In the genomic region with DNA sequence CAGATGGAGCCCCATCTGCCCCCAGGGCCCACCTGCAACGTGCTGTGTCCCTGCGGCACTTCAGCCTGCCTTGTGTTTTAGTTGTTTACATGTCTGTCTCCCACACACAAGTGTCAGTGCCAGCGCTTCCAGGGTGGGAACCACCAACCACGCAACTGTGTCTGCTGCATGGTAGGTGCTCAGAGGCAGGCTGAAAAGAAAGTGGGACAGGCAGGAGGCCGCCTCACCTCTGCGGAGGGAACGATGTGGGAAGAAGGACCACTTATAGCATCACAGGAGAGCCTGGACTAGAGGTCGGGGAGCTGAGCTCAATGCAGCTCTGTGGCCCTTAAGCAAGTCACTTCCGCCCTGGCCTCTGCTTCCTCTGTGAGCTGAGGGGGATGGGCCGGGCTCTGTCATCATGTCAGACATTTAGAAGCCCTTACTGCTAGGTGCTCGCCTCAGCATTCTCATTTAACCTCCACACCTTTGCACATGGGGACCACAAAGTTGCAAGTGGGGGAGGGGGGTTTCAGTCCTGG, we compare ENCODE assay signal across 8 cellular contexts. TPM values are rescaled to one million over a fixed set of nuclear protein-coding genes. Genes with fewer than 3 reads are reported as not detected.
A peak's percentile ranks its signal among the peaks of the same experiment; 100 is the strongest.
DNase-seq lines count a peak whose midpoint lies in the region; ATAC-seq, FAIRE-seq and TF ChIP-seq lines count a peak whose summit lies in the region.

No MANE protein-coding gene starts in this region.

- no peak for ATAC-seq in HG02571 (IDR thresholded peaks at IDR 0.05; ENCODE audit: unreplicated experiment)
- no peak for ATAC-seq in HG03520 (IDR thresholded peaks at IDR 0.05; ENCODE audit: unreplicated experiment)

- peaks cover 57% of the 10 kb centered on the region for H3K4me1 Mint-ChIP-seq in activated T-helper 1 cell treated with anti-CD3 and anti-CD28 coated beads, Interleukin-12 subunit alpha, Interleukin-12 subunit beta, Interleukin-2, Interleukin-4 antibody, amounts not matched to agents 30 ng/mL and 10 ng/mL and 1 ng/mL, durations not matched to agents 14 hours and 24 hours and 36 hours (ENCODE audit: low read depth)

- DNase-seq in GM12891 (ENCODE audit: insufficient read length, low spot score) = peak; percentile 78
- peak; percentile 80 for DNase-seq in NOMO-1 treated with dmso at 0.1 percent for 144 hours (lab: John Stamatoyannopoulos, UW; ENCODE audit: unreplicated experiment)
- DNase-seq in activated T-helper 1 cell treated with anti-CD3 and anti-CD28 coated beads, Interleukin-12 subunit alpha, Interleukin-12 subunit beta, Interleukin-2, Interleukin-4 antibody, amounts not matched to agents 30 ng/mL and 10 ng/mL and 1 ng/mL, durations not matched to agents 14 hours and 24 hours and 36 hours (ENCODE audit: low spot score) = peak; percentile 71
- DNase-seq in iPS-NIHi7 (ENCODE audit: extremely low spot score) = peak; percentile 34
- DNase-seq in stimulated activated CD4-positive, alpha-beta T cell treated with anti-CD3 and anti-CD28 coated beads, TNF-alpha, amount 100 ng/mL, for 4 hours (ENCODE audit: low read depth in 3 of 3) = peak; percentile 41 to 54 (median 50)
- DNase-seq in NCI-H2107 treated with DMSO at 0.1 percent for 48 hours (lab: John Stamatoyannopoulos, UW; ENCODE audit: unreplicated experiment) = no peak

- H3K4me3 Mint-ChIP-seq in activated T-helper 1 cell treated with anti-CD3 and anti-CD28 coated beads, Interleukin-12 subunit alpha, Interleukin-12 subunit beta, Interleukin-2, Interleukin-4 antibody, amounts not matched to agents 30 ng/mL and 10 ng/mL and 1 ng/mL, durations not matched to agents 14 hours and 24 hours and 36 hours = peak overlapping the region; percentile 84

- peaks cover 5% of the 10 kb centered on the region for H3K36me3 Mint-ChIP-seq in activated T-helper 1 cell treated with anti-CD3 and anti-CD28 coated beads, Interleukin-12 subunit alpha, Interleukin-12 subunit beta, Interleukin-2, Interleukin-4 antibody, amounts not matched to agents 30 ng/mL and 10 ng/mL and 1 ng/mL, durations not matched to agents 14 hours and 24 hours and 36 hours (ENCODE audit: low read depth)

- H3K27ac Mint-ChIP-seq in activated T-helper 1 cell treated with anti-CD3 and anti-CD28 coated beads, Interleukin-12 subunit alpha, Interleukin-12 subunit beta, Interleukin-2, Interleukin-4 antibody, amounts not matched to agents 30 ng/mL and 10 ng/mL and 1 ng/mL, durations not matched to agents 14 hours and 24 hours and 36 hours = peak overlapping the region; percentile 99

- intact Hi-C loops in activated T-helper 1 cell treated with anti-CD3 and anti-CD28 coated beads, Interleukin-12 subunit alpha, Interleukin-12 subunit beta, Interleukin-2, Interleukin-4 antibody, amounts not matched to agents 30 ng/mL and 10 ng/mL and 1 ng/mL, durations not matched to agents 14 hours and 24 hours and 36 hours (cut with micrococcal nuclease) = loop anchor here (1.0 to 5.0 kb wide), 4 partner anchors 18 to 140 kb away; a partner anchor contains a TSS

- H3K27me3 Mint-ChIP-seq in activated T-helper 1 cell treated with anti-CD3 and anti-CD28 coated beads, Interleukin-12 subunit alpha, Interleukin-12 subunit beta, Interleukin-2, Interleukin-4 antibody, amounts not matched to agents 30 ng/mL and 10 ng/mL and 1 ng/mL, durations not matched to agents 14 hours and 24 hours and 36 hours (ENCODE audit: insufficient read depth) = no peaks in the 10 kb centered on the region

- H3K9me3 Mint-ChIP-seq in activated T-helper 1 cell treated with anti-CD3 and anti-CD28 coated beads, Interleukin-12 subunit alpha, Interleukin-12 subunit beta, Interleukin-2, Interleukin-4 antibody, amounts not matched to agents 30 ng/mL and 10 ng/mL and 1 ng/mL, durations not matched to agents 14 hours and 24 hours and 36 hours = no peaks in the 10 kb centered on the region

- peak; percentile 75 for FAIRE-seq in GM12891 (lab: Jason Lieb, UNC)

- peak; percentile 72 for TF ChIP-seq POLR2A in GM12891 (IDR thresholded peaks at IDR 0.05; ENCODE audit: low read depth, low read length)

TF ChIP-seq in GM12891, 5 proteins besides CTCF, POLR2A, EP300 and RAD21:
- TF ChIP-seq SPI1 (IDR thresholded peaks at IDR 0.05; ENCODE audit: low read depth, low read length) (peak; percentile 79), TAF1 (IDR thresholded peaks at IDR 0.05; ENCODE audit: low read depth, low read length) (peak; percentile 54; the same call in 1 of the 2 replicates), POLR2AphosphoS5 (IDR thresholded peaks at IDR 0.05; ENCODE audit: low read depth, low read length) (no peak), PAX5 (IDR thresholded peaks at IDR 0.05; ENCODE audit: insufficient read depth, low read length, severe bottlenecking) (no peak)
TF ChIP-seq in GM12891: peak in this region for 2.

RNA-seq across cellular contexts. Expression of a gene that starts 17.8 kb away (rescaled TPM):
- 8.9 TPM for polyA plus RNA-seq in GM12891 (2012; ENCODE audit: low read depth, missing spikeins)
- 27.9 and 28.8 TPM in 2 replicates for total RNA-seq in activated T-helper 1 cell treated with anti-CD3 and anti-CD28 coated beads, Interleukin-12 subunit alpha, Interleukin-12 subunit beta, Interleukin-2, Interleukin-4 antibody, amounts not matched to agents 30 ng/mL and 10 ng/mL and 1 ng/mL, durations not matched to agents 14 hours and 24 hours and 36 hours
